ENCODE assay signal across 17 cellular contexts in genomic region chr1:208118306-208118705, GRCh38.
"Had no signal": no experiment of that assay in that cellular context is flagged by ENCODE, and none has a peak within 500 bp of the region (broad histone marks: within the 10 kb centered on the region; RNA-seq: fewer than 3 reads in every experiment).

No MANE protein-coding gene starts in this region.

- DNase-seq: KBM-7, MV-4-11, NCI-H1048, NCI-H1105, NCI-H1417, NCI-H1436 treated with DMSO at 0.1 percent for 48 hours, NCI-H1694, NCI-H187 treated with DMSO at 0.1 percent for 48 hours, NCI-H2029 treated with DMSO at 0.1 percent for 48 hours, NCI-H2171 treated with DMSO at 0.1 percent for 48 hours, NCI-H345, NCI-H446 treated with DMSO at 0.1 percent for 48 hours, NCI-H510A treated with DMSO at 0.1 percent for 48 hours, NCI-H526, RPMI8226, SHP77 had no signal

- H3K27ac ChIP-seq: HL-60 had no signal
